ENCODE assay signal across 30 cellular contexts in genomic region chr7:22548313-22548712, GRCh38. TPM values are rescaled to one million over a fixed set of nuclear protein-coding genes. Genes with fewer than 3 reads are reported as not detected.
"Had no signal": no experiment of that assay in that cellular context is flagged by ENCODE, and none has a peak within 500 bp of the region (broad histone marks: within the 10 kb centered on the region; RNA-seq: fewer than 3 reads in every experiment).

No MANE protein-coding gene starts in this region.

- H3K27me3 ChIP-seq: uterus had no signal

- H3K36me3 Mint-ChIP-seq: natural killer cell treated with Interleukin-12 subunit alpha and Interleukin-12 subunit beta and Interleukin-15 and Interleukin-18, amount 100 ng/mL, for 72 hours; neural progenitor cell had no signal

- FAIRE-seq: endothelial cell of umbilical vein had no signal

- DNase-seq: dermis blood vessel endothelial cell; effector memory CD4-positive, alpha-beta T cell; heart left ventricle; left colon; left ventricle myocardium superior; lower lobe of right lung; stimulated activated CD4-positive, alpha-beta T cell treated with anti-CD3 and anti-CD28 coated beads, Interleukin-12 subunit alpha, Interleukin-12 subunit beta, amount 100 ng/mL, for 4 hours; stimulated activated CD4-positive, alpha-beta T cell treated with anti-CD3 and anti-CD28 coated beads, Interleukin-1b, Interleukin-23, amount 100 ng/mL, for 48 hours; stimulated activated CD4-positive, alpha-beta T cell treated with anti-CD3 and anti-CD28 coated beads, Interleukin-4, amount 100 ng/mL, for 1 hour; stimulated activated CD8-positive, alpha-beta memory T cell treated with anti-CD3 and anti-CD28 coated beads, Interleukin-4, amount 100 ng/mL, for 48 hours; stimulated activated naive CD4-positive, alpha-beta T cell; stimulated activated naive CD8-positive, alpha-beta T cell treated with anti-CD3 and anti-CD28 coated beads, Interleukin-15, amount 100 ng/mL, for 72 hours; transverse colon; upper lobe of right lung; uterus had no signal

- H3K4me3 ChIP-seq: coronary artery, esophagus muscularis mucosa, gastroesophageal sphincter, heart left ventricle, hepatocyte, lower lobe of right lung, neural progenitor cell, right atrium auricular region, smooth muscle cell, suprapubic skin, transverse colon, upper lobe of right lung, uterus had no signal

- H3K36me3 ChIP-seq: esophagus muscularis mucosa, gastroesophageal sphincter, heart left ventricle, lower lobe of right lung, neural progenitor cell, right atrium auricular region, suprapubic skin, transverse colon, upper lobe of right lung, uterus had no signal

- H3K9me3 Mint-ChIP-seq: natural killer cell treated with Interleukin-12 subunit alpha and Interleukin-12 subunit beta and Interleukin-15 and Interleukin-18, amount 100 ng/mL, for 72 hours; neural progenitor cell; stimulated activated naive CD8-positive, alpha-beta T cell treated with anti-CD3 and anti-CD28 coated beads, Interleukin-15, amount 100 ng/mL, for 72 hours had no signal

- H3K4me1 ChIP-seq: foreskin keratinocyte, parathyroid adenoma, upper lobe of right lung had no signal

- H3K27ac ChIP-seq: coronary artery, esophagus muscularis mucosa, foreskin keratinocyte, gastroesophageal sphincter, heart left ventricle, hepatocyte, lower lobe of right lung, neural progenitor cell, parathyroid adenoma, right atrium auricular region, suprapubic skin, transverse colon, upper lobe of right lung, uterus had no signal

- ATAC-seq: gastroesophageal sphincter; heart left ventricle; left colon; left ventricle myocardium superior; lower lobe of right lung; natural killer cell treated with Interleukin-12 subunit alpha and Interleukin-12 subunit beta and Interleukin-15 and Interleukin-18, amount 100 ng/mL, for 72 hours; sciatic nerve; stimulated activated naive CD8-positive, alpha-beta T cell treated with anti-CD3 and anti-CD28 coated beads, Interleukin-15, amount 100 ng/mL, for 72 hours; upper lobe of right lung had no signal

- H3K27ac Mint-ChIP-seq: natural killer cell treated with Interleukin-12 subunit alpha and Interleukin-12 subunit beta and Interleukin-15 and Interleukin-18, amount 100 ng/mL, for 72 hours; neural progenitor cell; progenitor cell of endocrine pancreas; stimulated activated naive CD8-positive, alpha-beta T cell treated with anti-CD3 and anti-CD28 coated beads, Interleukin-15, amount 100 ng/mL, for 72 hours had no signal

- H3K4me3 Mint-ChIP-seq: natural killer cell treated with Interleukin-12 subunit alpha and Interleukin-12 subunit beta and Interleukin-15 and Interleukin-18, amount 100 ng/mL, for 72 hours; neural progenitor cell; stimulated activated naive CD8-positive, alpha-beta T cell treated with anti-CD3 and anti-CD28 coated beads, Interleukin-15, amount 100 ng/mL, for 72 hours had no signal

- H3K9me3 ChIP-seq: esophagus muscularis mucosa, gastroesophageal sphincter, heart left ventricle, lower lobe of right lung, right atrium auricular region, suprapubic skin, transverse colon, upper lobe of right lung, uterus had no signal

RNA-seq across cellular contexts. Expression of gene STEAP1B, which starts 48.3 kb away (rescaled TPM):
- total RNA-seq: hepatocyte, kidney epithelial cell had no signal
- polyA plus RNA-seq: smooth muscle cell had no signal
